17 cellular contexts compared by ENCODE assay signal in the genomic region with DNA sequence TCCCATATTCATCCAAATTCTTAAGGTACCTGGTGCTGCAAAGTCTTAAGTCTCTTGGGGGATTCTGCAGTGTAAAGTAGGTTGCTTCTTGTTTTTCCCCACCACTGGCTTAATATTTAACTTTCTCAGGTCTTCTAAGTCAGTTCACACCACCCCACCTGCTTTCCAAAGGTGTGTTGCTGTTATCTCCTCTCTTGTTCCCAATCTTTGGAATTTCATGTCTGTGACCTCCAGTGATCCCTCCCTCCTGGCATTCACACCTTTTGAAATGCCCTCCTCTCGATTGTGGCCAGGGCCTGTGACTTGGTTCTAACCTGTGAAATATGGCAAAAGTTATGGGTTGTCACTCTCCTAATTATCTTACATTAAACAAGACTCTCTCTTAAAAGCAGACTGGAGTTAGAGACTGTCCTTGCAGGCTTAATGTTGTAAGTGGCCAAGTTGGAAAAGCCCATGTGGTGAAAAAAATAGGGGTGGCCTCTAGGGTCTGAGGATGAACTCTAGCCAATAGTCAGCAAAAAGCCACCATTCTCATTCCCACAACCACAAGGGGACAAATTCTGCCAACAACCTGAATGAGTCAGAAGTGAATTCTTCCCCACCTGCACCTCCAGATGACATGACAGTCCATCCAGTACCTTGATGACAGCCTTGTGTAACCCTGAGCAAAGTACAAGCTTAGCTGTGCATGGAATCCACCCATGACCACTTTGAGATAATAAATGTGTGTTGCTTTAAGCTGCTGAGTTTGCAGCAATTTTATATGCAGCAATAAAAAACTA. TPM values are rescaled to one million over a fixed set of nuclear protein-coding genes. Genes with fewer than 3 reads are reported as not detected.
"Had no signal": no experiment of that assay in that cellular context is flagged by ENCODE, and none has a peak within 500 bp of the region (broad histone marks: within the 10 kb centered on the region; RNA-seq: fewer than 3 reads in every experiment).

No MANE protein-coding gene starts in this region.

- DNase-seq: activated B cell treated with CpG ODN at 0.5 μM for 24 hours; activated naive CD4-positive, alpha-beta T cell; activated T-cell treated with anti-CD3 and anti-CD28 coated beads, Interleukin-2, amount 50 U/mL, for 72 hours; aorta; heart right ventricle; islet precursor cell; lower lobe of right lung; natural killer cell; posterior cingulate gyrus; right cardiac atrium; SK-N-SH; tibial artery had no signal

- H3K27me3 ChIP-seq: cardiac muscle cell had no signal

- H3K36me3 ChIP-seq: cardiac muscle cell, heart right ventricle, lower lobe of right lung, tibial artery had no signal

- FAIRE-seq: endothelial cell of umbilical vein, frontal cortex, TTC549 had no signal

- H3K4me3 ChIP-seq: cardiac muscle cell, heart right ventricle, lower lobe of right lung, tibial artery had no signal

- ATAC-seq: activated T-cell treated with anti-CD3 and anti-CD28 coated beads, Interleukin-2, amount 50 U/mL, for 72 hours; heart right ventricle; lower lobe of right lung; natural killer cell; right cardiac atrium; stimulated activated memory B cell treated with anti-CD40 and anti-IgM and Interleukin-4, amounts not matched to agents 10 μg/mL and 1 μg/mL and 100 μg/mL, for 72 hours had no signal

RNA-seq across cellular contexts. Expression of a gene that starts 45.1 kb away (rescaled TPM):
- total RNA-seq: activated B cell treated with CpG ODN at 0.5 μM for 24 hours; activated T-cell treated with anti-CD3 and anti-CD28 coated beads, Interleukin-2, amount 50 U/mL, for 72 hours; aorta; cardiac muscle cell; endothelial cell of umbilical vein; frontal cortex; heart right ventricle; natural killer cell; right cardiac atrium had no signal
